In genomic region chr11:47991266-47991830, GRCh38 we compare ENCODE assay signal across 8 cellular contexts. TPM values are rescaled to one million over a fixed set of nuclear protein-coding genes. Genes with fewer than 3 reads are reported as not detected.
A peak's percentile ranks its signal among the peaks of the same experiment; 100 is the strongest.
DNase-seq lines count a peak whose midpoint lies in the region; ATAC-seq and TF ChIP-seq lines count a peak whose summit lies in the region.

No MANE protein-coding gene starts in this region.

- no peak overlapping the region for H3K27ac Mint-ChIP-seq in neural crest cell (ENCODE audit: unreplicated experiment)

- ATAC-seq in activated CD4-positive, CD25-positive, alpha-beta regulatory T cell treated with anti-CD3 and anti-CD28 coated beads, Interleukin-2, amount 50 U/mL, for 24 hours: peak; percentile 17 to 22
- ATAC-seq in GM21367 (IDR thresholded peaks at IDR 0.05; ENCODE audit: unreplicated experiment): no peak

- no peaks in the 10 kb centered on the region for H3K36me3 Mint-ChIP-seq in neural crest cell (ENCODE audit: low read depth)

- H3K9me3 Mint-ChIP-seq in neural crest cell: no peaks in the 10 kb centered on the region

- DNase-seq in activated CD4-positive, CD25-positive, alpha-beta regulatory T cell (lab: John Stamatoyannopoulos, UW): no peak
- peak; percentile 56 for DNase-seq in NCI-H774 (lab: John Stamatoyannopoulos, UW)
- peak; percentile 52 for DNase-seq in dermis blood vessel endothelial cell
- no peak for DNase-seq in neural crest cell (ENCODE audit: low read depth, low spot score)
- no peak for DNase-seq in NCI-H1930 (lab: John Stamatoyannopoulos, UW)
- no peak for DNase-seq in GF-D8 (lab: John Stamatoyannopoulos, UW)

- no peaks in the 10 kb centered on the region for H3K27me3 Mint-ChIP-seq in neural crest cell (ENCODE audit: low read depth)

- H3K4me1 Mint-ChIP-seq in neural crest cell: peaks cover 37% of the 10 kb centered on the region

- H3K4me3 Mint-ChIP-seq in neural crest cell: peak overlapping the region; percentile 28

- no peak for TF ChIP-seq CTCF in neural crest cell (conservative IDR thresholded peaks at IDR 0.05)

RNA-seq across cellular contexts. Expression of gene PTPRJ, which starts 11.0 kb away (rescaled TPM):
- total RNA-seq in dermis blood vessel endothelial cell: 0.60 and 1.4 TPM in 2 replicates
- 24.3 and 25.5 TPM in 2 replicates for total RNA-seq in neural crest cell

Comparison
In these comparisons a context has a peak if more than half of its experiments do, and no peak if none do; other contexts are left out.
1. DNase-seq: peak in NCI-H774 (single experiment) and dermis blood vessel endothelial cell (single experiment); none in activated CD4-positive, CD25-positive, alpha-beta regulatory T cell (0 of 4), neural crest cell (single experiment), NCI-H1930 (0 of 2) and GF-D8 (single experiment).
2. RNA of gene PTPRJ, which starts 11.0 kb away (total RNA-seq): 24.3 to 25.5 TPM in neural crest cell; 0.60 to 1.4 TPM in dermis blood vessel endothelial cell; every median in the first group is over 10 times any median in the second.